In genomic region chr16:75032655-75033054, GRCh38 we compare ENCODE assay signal across 36 cellular contexts.
"Had no signal": no experiment of that assay in that cellular context is flagged by ENCODE, and none has a peak within 500 bp of the region (broad histone marks: within the 10 kb centered on the region; RNA-seq: fewer than 3 reads in every experiment).

No MANE protein-coding gene starts in this region.

- H3K9me3 Mint-ChIP-seq: central memory CD8-positive, alpha-beta T cell had no signal

- H3K27ac Mint-ChIP-seq: activated CD4-positive, alpha-beta memory T cell treated with anti-CD3 and anti-CD28 coated beads, Interleukin-2, amount 10 ng/mL, durations not matched to agents 7 days and 5 days; activated CD4-positive, alpha-beta T cell treated with anti-CD3 and anti-CD28 coated beads for 36 hours; activated CD4-positive, alpha-beta T cell treated with anti-CD3 and anti-CD28 coated beads, Interleukin-2, amount 10 ng/mL, durations not matched to agents 7 days and 5 days; activated CD8-positive, alpha-beta T cell treated with anti-CD3 and anti-CD28 coated beads, Interleukin-2, amount 10 ng/mL, durations not matched to agents 7 days and 5 days; activated naive CD4-positive, alpha-beta T cell treated with anti-CD3 and anti-CD28 coated beads, Interleukin-2, amount 10 ng/mL, durations not matched to agents 7 days and 5 days; activated naive CD4-positive, alpha-beta T cell treated with anti-CD3 and anti-CD28 coated beads, Interleukin-2, amount 50 U/mL, for 24 hours; activated naive CD8-positive, alpha-beta T cell; activated naive CD8-positive, alpha-beta T cell treated with anti-CD3 and anti-CD28 coated beads, Interleukin-2, amount 10 ng/mL, durations not matched to agents 7 days and 5 days; activated naive CD8-positive, alpha-beta T cell treated with anti-CD3 and anti-CD28 coated beads, Interleukin-2, amount 50 U/mL, for 24 hours; activated T-cell treated with anti-CD3 and anti-CD28 coated beads, Interleukin-2, amount 50 U/mL, for 24 hours; activated T-helper 2 cell treated with anti-CD3 and anti-CD28 coated beads, Interferon-gamma antibody, Interleukin-2, Interleukin-4, amounts not matched to agents 10 μg/mL and 5 μg/mL and 100 μg/mL, durations not matched to agents 14 hours and 24 hours and 36 hours; brain; T-helper 1 cell treated with Interleukin-12 subunit alpha and Interleukin-12 subunit beta and Interleukin-4 antibody, amounts not matched to agents 30 μg/mL and 1 μg/mL, for 36 hours; T-helper 2 cell treated with Interferon-gamma antibody and Interleukin-4, amounts not matched to agents 5 μg/mL and 100 μg/mL, for 36 hours had no signal

- H3K27ac ChIP-seq: ascending aorta, cardiac muscle cell, VCaP had no signal

- H3K4me1 ChIP-seq: ascending aorta had no signal

- FAIRE-seq: bronchial epithelial cell, TTC549 had no signal

- H3K36me3 ChIP-seq: ascending aorta, cardiac muscle cell had no signal

- ATAC-seq: activated CD4-positive, alpha-beta T cell treated with anti-CD3 and anti-CD28 coated beads for 36 hours; activated CD4-positive, CD25-positive, alpha-beta regulatory T cell treated with anti-CD3 and anti-CD28 coated beads, Interleukin-2, amount 50 U/mL, for 24 hours; activated CD8-positive, alpha-beta T cell treated with anti-CD3 and anti-CD28 coated beads, Interleukin-2, amount 10 ng/mL, durations not matched to agents 7 days and 5 days; activated naive CD8-positive, alpha-beta T cell treated with anti-CD3 and anti-CD28 coated beads, Interleukin-2, amount 50 U/mL, for 24 hours had no signal

- H3K27me3 Mint-ChIP-seq: activated CD4-positive, alpha-beta memory T cell treated with anti-CD3 and anti-CD28 coated beads, Interleukin-2, amount 10 ng/mL, durations not matched to agents 7 days and 5 days; activated CD4-positive, alpha-beta T cell treated with anti-CD3 and anti-CD28 coated beads for 36 hours; activated CD4-positive, alpha-beta T cell treated with anti-CD3 and anti-CD28 coated beads, Interleukin-2, amount 10 ng/mL, durations not matched to agents 7 days and 5 days; activated naive CD4-positive, alpha-beta T cell treated with anti-CD3 and anti-CD28 coated beads, Interleukin-2, amount 10 ng/mL, durations not matched to agents 7 days and 5 days; activated naive CD4-positive, alpha-beta T cell treated with anti-CD3 and anti-CD28 coated beads, Interleukin-2, amount 50 U/mL, for 24 hours; activated naive CD8-positive, alpha-beta T cell; activated naive CD8-positive, alpha-beta T cell treated with anti-CD3 and anti-CD28 coated beads, Interleukin-2, amount 50 U/mL, for 24 hours; activated T-cell treated with anti-CD3 and anti-CD28 coated beads, Interleukin-2, amount 50 U/mL, for 24 hours; brain; central memory CD8-positive, alpha-beta T cell had no signal

- DNase-seq: activated CD4-positive, alpha-beta memory T cell treated with anti-CD3 and anti-CD28 coated beads, Interleukin-2, amount 10 ng/mL, durations not matched to agents 7 days and 5 days; activated CD4-positive, alpha-beta T cell treated with anti-CD3 and anti-CD28 coated beads for 1 hour; activated CD4-positive, alpha-beta T cell treated with anti-CD3 and anti-CD28 coated beads for 36 hours; activated CD4-positive, alpha-beta T cell treated with anti-CD3 and anti-CD28 coated beads for 48 hours; activated CD4-positive, alpha-beta T cell treated with anti-CD3 and anti-CD28 coated beads, Interleukin-2, amount 10 ng/mL, durations not matched to agents 7 days and 5 days; activated CD4-positive, alpha-beta T cell treated with anti-CD3 and anti-CD28 coated beads, Interleukin-2, amount 50 U/mL, for 48 hours; activated CD4-positive, CD25-positive, alpha-beta regulatory T cell; activated CD8-positive, alpha-beta memory T cell treated with anti-CD3 and anti-CD28 coated beads, Interleukin-2, amount 50 U/mL, for 4 hours; activated CD8-positive, alpha-beta T cell treated with anti-CD3 and anti-CD28 coated beads, Interleukin-2, amount 10 ng/mL, durations not matched to agents 7 days and 5 days; activated effector memory CD4-positive, alpha-beta T cell treated with Interleukin-2 at 50 U/mL for 16 hours; activated gamma-delta T cell; activated naive CD4-positive, alpha-beta T cell treated with anti-CD3 and anti-CD28 coated beads, Interleukin-2, amount 10 ng/mL, durations not matched to agents 7 days and 5 days; activated naive CD4-positive, alpha-beta T cell treated with Interleukin-2 at 50 U/mL for 16 hours; activated naive CD8-positive, alpha-beta T cell treated with anti-CD3 and anti-CD28 coated beads, Interleukin-2, amount 10 ng/mL, durations not matched to agents 7 days and 5 days; activated naive CD8-positive, alpha-beta T cell treated with anti-CD3 and anti-CD28 coated beads, Interleukin-2, amount 50 U/mL, for 24 hours; activated T-cell treated with anti-CD3 and anti-CD28 coated beads, Interleukin-2, amount 50 U/mL, for 24 hours; amygdala; anterior cingulate cortex; caudate nucleus; cerebellar nuclear complex; T-helper 1 cell; T-helper 2 cell; T-helper 9 cell had no signal

- H3K27me3 ChIP-seq: ascending aorta, cardiac muscle cell had no signal

- H3K4me1 Mint-ChIP-seq: activated CD4-positive, alpha-beta T cell treated with anti-CD3 and anti-CD28 coated beads for 36 hours; activated naive CD4-positive, alpha-beta T cell treated with anti-CD3 and anti-CD28 coated beads, Interleukin-2, amount 10 ng/mL, durations not matched to agents 7 days and 5 days; activated naive CD4-positive, alpha-beta T cell treated with anti-CD3 and anti-CD28 coated beads, Interleukin-2, amount 50 U/mL, for 24 hours; activated naive CD8-positive, alpha-beta T cell treated with anti-CD3 and anti-CD28 coated beads, Interleukin-2, amount 50 U/mL, for 24 hours; central memory CD8-positive, alpha-beta T cell had no signal

- H3K4me3 Mint-ChIP-seq: activated CD4-positive, alpha-beta memory T cell treated with anti-CD3 and anti-CD28 coated beads, Interleukin-2, amount 10 ng/mL, durations not matched to agents 7 days and 5 days; activated CD4-positive, alpha-beta T cell treated with anti-CD3 and anti-CD28 coated beads for 36 hours; activated CD4-positive, alpha-beta T cell treated with anti-CD3 and anti-CD28 coated beads, Interleukin-2, amount 10 ng/mL, durations not matched to agents 7 days and 5 days; activated CD8-positive, alpha-beta T cell treated with anti-CD3 and anti-CD28 coated beads, Interleukin-2, amount 10 ng/mL, durations not matched to agents 7 days and 5 days; activated naive CD4-positive, alpha-beta T cell treated with anti-CD3 and anti-CD28 coated beads, Interleukin-2, amount 10 ng/mL, durations not matched to agents 7 days and 5 days; activated naive CD4-positive, alpha-beta T cell treated with anti-CD3 and anti-CD28 coated beads, Interleukin-2, amount 50 U/mL, for 24 hours; activated naive CD8-positive, alpha-beta T cell; activated naive CD8-positive, alpha-beta T cell treated with anti-CD3 and anti-CD28 coated beads, Interleukin-2, amount 10 ng/mL, durations not matched to agents 7 days and 5 days; activated naive CD8-positive, alpha-beta T cell treated with anti-CD3 and anti-CD28 coated beads, Interleukin-2, amount 50 U/mL, for 24 hours; activated T-cell treated with anti-CD3 and anti-CD28 coated beads, Interleukin-2, amount 50 U/mL, for 24 hours; brain; central memory CD8-positive, alpha-beta T cell; T-helper 1 cell treated with Interleukin-12 subunit alpha and Interleukin-12 subunit beta and Interleukin-4 antibody, amounts not matched to agents 30 μg/mL and 1 μg/mL, for 36 hours; T-helper 2 cell treated with Interferon-gamma antibody and Interleukin-4, amounts not matched to agents 5 μg/mL and 100 μg/mL, for 36 hours had no signal

- H3K4me3 ChIP-seq: ascending aorta, cardiac muscle cell had no signal
